19 cellular contexts compared by ENCODE assay signal in genomic region chr15:42129364-42129763, GRCh38.
"Had no signal": no experiment of that assay in that cellular context is flagged by ENCODE, and none has a peak within 500 bp of the region (broad histone marks: within the 10 kb centered on the region; RNA-seq: fewer than 3 reads in every experiment).

No MANE protein-coding gene starts in this region.

- DNase-seq: IMR-90, Karpas-422, KG1, MG63, NCI-H1092 treated with DMSO at 0.1 percent for 48 hours, NCI-H1417, NCI-H1436 treated with DMSO at 0.1 percent for 48 hours, NCI-H1694, NCI-H187 treated with DMSO at 0.1 percent for 48 hours, NCI-H2029 treated with DMSO at 0.1 percent for 48 hours, NCI-H2171 treated with DMSO at 0.1 percent for 48 hours, NCI-H2227 treated with DMSO at 0.1 percent for 48 hours, NCI-H524, NCI-H526 treated with DMSO at 0.1 percent for 48 hours, NCI-H748 treated with DMSO at 0.1 percent for 48 hours, SHP77, SK-N-SH, SW 1271, T-cell had no signal

- H3K4me3 ChIP-seq: MG63 had no signal
